In the genomic region with DNA sequence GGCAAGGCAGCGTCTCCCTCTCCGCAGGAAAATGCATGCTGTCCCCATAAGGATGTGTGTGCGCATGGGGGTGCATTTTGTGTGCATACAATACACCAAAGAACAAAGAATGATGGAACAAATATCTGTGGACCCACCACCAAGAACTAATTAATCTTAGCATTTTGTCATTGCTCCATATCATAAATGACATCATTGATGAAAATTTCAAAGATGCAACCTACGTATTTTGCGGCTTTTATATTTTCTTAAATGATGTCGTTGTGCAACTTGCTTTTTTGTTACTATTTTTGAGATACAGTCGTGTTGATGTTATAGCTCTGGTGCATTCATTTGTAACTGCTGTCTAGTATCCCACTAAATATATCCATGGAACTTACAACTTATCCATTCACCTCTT, we compare ENCODE assay signal across 29 cellular contexts.
"Had no signal": no experiment of that assay in that cellular context is flagged by ENCODE, and none has a peak within 500 bp of the region (broad histone marks: within the 10 kb centered on the region; RNA-seq: fewer than 3 reads in every experiment).

No MANE protein-coding gene starts in this region.

- ATAC-seq: stimulated activated effector memory CD8-positive, alpha-beta T cell treated with anti-CD3 and anti-CD28 coated beads, Interleukin-12 subunit alpha, Interleukin-12 subunit beta, amount 100 ng/mL, for 72 hours; stimulated activated memory B cell treated with anti-CD40 and anti-IgM and Interleukin-4, amounts not matched to agents 10 μg/mL and 1 μg/mL and 100 μg/mL, for 72 hours; stimulated activated naive B cell treated with anti-CD40 and anti-IgM and Interleukin-4, amounts not matched to agents 10 μg/mL and 1 μg/mL and 100 μg/mL, for 72 hours; stimulated activated naive CD8-positive, alpha-beta T cell treated with anti-CD3 and anti-CD28 coated beads, Interleukin-15, amount 100 ng/mL, for 72 hours; stimulated activated naive CD8-positive, alpha-beta T cell treated with anti-CD3 and anti-CD28 coated beads, Interleukin-15, Interleukin-2, amounts not matched to agents 100 U/mL and 50 U/mL, for 24 hours; upper lobe of right lung had no signal

- H3K27ac Mint-ChIP-seq: stimulated activated memory B cell treated with anti-CD40 and anti-IgM and Interleukin-4, amounts not matched to agents 10 μg/mL and 1 μg/mL and 100 μg/mL, for 72 hours; stimulated activated naive B cell treated with anti-CD40 and anti-IgM and Interleukin-4, amounts not matched to agents 10 μg/mL and 1 μg/mL and 100 μg/mL, for 72 hours; stimulated activated naive CD8-positive, alpha-beta T cell treated with anti-CD3 and anti-CD28 coated beads, Interleukin-15, amount 100 ng/mL, for 72 hours; stimulated activated naive CD8-positive, alpha-beta T cell treated with anti-CD3 and anti-CD28 coated beads, Interleukin-15, Interleukin-2, amounts not matched to agents 100 ng/mL and 50 ng/mL, for 24 hours; type B pancreatic cell had no signal

- DNase-seq: stimulated activated CD4-positive, alpha-beta T cell treated with anti-CD3 and anti-CD28 coated beads, Interleukin-2, amount 100 ng/mL, for 48 hours; stimulated activated CD4-positive, alpha-beta T cell treated with anti-CD3 and anti-CD28 coated beads, Interleukin-4, amount 100 ng/mL, for 1 hour; stimulated activated CD4-positive, alpha-beta T cell treated with anti-CD3 and anti-CD28 coated beads, Interleukin-4, amount 100 ng/mL, for 24 hours; stimulated activated CD4-positive, alpha-beta T cell treated with anti-CD3 and anti-CD28 coated beads, Interleukin-4, amount 100 ng/mL, for 4 hours; stimulated activated CD8-positive, alpha-beta memory T cell treated with anti-CD3 and anti-CD28 coated beads, Interleukin-4, amount 100 ng/mL, for 48 hours; stimulated activated naive B cell treated with anti-CD40 and anti-IgM and Interleukin-4, amounts not matched to agents 10 μg/mL and 1 μg/mL and 100 μg/mL, for 72 hours; stimulated activated naive CD4-positive, alpha-beta T cell; stimulated activated naive CD4-positive, alpha-beta T cell treated with Interleukin-2 at 50 U/mL for 16 hours; stimulated activated naive CD8-positive, alpha-beta T cell treated with anti-CD3 and anti-CD28 coated beads, Interleukin-15, amount 100 ng/mL, for 72 hours; stimulated activated naive CD8-positive, alpha-beta T cell treated with anti-CD3 and anti-CD28 coated beads, Interleukin-15, Interleukin-2, amounts not matched to agents 100 U/mL and 50 U/mL, for 24 hours; stomach; substantia nigra; testis; thyroid gland; tibial artery; transverse colon; trophoblast cell; upper lobe of left lung; upper lobe of right lung; uterus had no signal

- H3K9me3 ChIP-seq: stomach, suprapubic skin, testis, thoracic aorta, thyroid gland, tibial artery, tibial nerve, transverse colon, upper lobe of left lung, upper lobe of right lung, uterus, vagina had no signal

- H3K27ac ChIP-seq: stomach, suprapubic skin, testis, thoracic aorta, thyroid gland, tibial artery, tibial nerve, transverse colon, upper lobe of left lung, upper lobe of right lung, uterus, vagina had no signal

- H3K27me3 Mint-ChIP-seq: stimulated activated memory B cell treated with anti-CD40 and anti-IgM and Interleukin-4, amounts not matched to agents 10 μg/mL and 1 μg/mL and 100 μg/mL, for 72 hours; stimulated activated naive B cell treated with anti-CD40 and anti-IgM and Interleukin-4, amounts not matched to agents 10 μg/mL and 1 μg/mL and 100 μg/mL, for 72 hours; stimulated activated naive CD8-positive, alpha-beta T cell treated with anti-CD3 and anti-CD28 coated beads, Interleukin-15, amount 100 ng/mL, for 72 hours; stimulated activated naive CD8-positive, alpha-beta T cell treated with anti-CD3 and anti-CD28 coated beads, Interleukin-15, Interleukin-2, amounts not matched to agents 100 ng/mL and 50 ng/mL, for 24 hours; type B pancreatic cell had no signal

- H3K27me3 ChIP-seq: stomach, suprapubic skin, testis, thyroid gland, tibial artery, tibial nerve, transverse colon, upper lobe of left lung, upper lobe of right lung, uterus, vagina had no signal

- H3K4me3 Mint-ChIP-seq: stimulated activated effector memory CD8-positive, alpha-beta T cell treated with anti-CD3 and anti-CD28 coated beads, Interleukin-12 subunit alpha, Interleukin-12 subunit beta, amount 100 ng/mL, for 72 hours; stimulated activated memory B cell treated with anti-CD40 and anti-IgM and Interleukin-4, amounts not matched to agents 10 μg/mL and 1 μg/mL and 100 μg/mL, for 72 hours; stimulated activated naive B cell treated with anti-CD40 and anti-IgM and Interleukin-4, amounts not matched to agents 10 μg/mL and 1 μg/mL and 100 μg/mL, for 72 hours; stimulated activated naive CD8-positive, alpha-beta T cell treated with anti-CD3 and anti-CD28 coated beads, Interleukin-15, amount 100 ng/mL, for 72 hours; stimulated activated naive CD8-positive, alpha-beta T cell treated with anti-CD3 and anti-CD28 coated beads, Interleukin-15, Interleukin-2, amounts not matched to agents 100 ng/mL and 50 ng/mL, for 24 hours; type B pancreatic cell had no signal

- FAIRE-seq: urothelium cell line had no signal

- H3K36me3 ChIP-seq: uterus had no signal

- H3K4me3 ChIP-seq: stomach, suprapubic skin, testis, thoracic aorta, thyroid gland, tibial artery, tibial nerve, transverse colon, upper lobe of left lung, upper lobe of right lung, uterus, vagina had no signal

- H3K4me1 Mint-ChIP-seq: stimulated activated effector memory CD8-positive, alpha-beta T cell treated with anti-CD3 and anti-CD28 coated beads, Interleukin-12 subunit alpha, Interleukin-12 subunit beta, amount 100 ng/mL, for 72 hours; stimulated activated memory B cell treated with anti-CD40 and anti-IgM and Interleukin-4, amounts not matched to agents 10 μg/mL and 1 μg/mL and 100 μg/mL, for 72 hours; stimulated activated naive B cell treated with anti-CD40 and anti-IgM and Interleukin-4, amounts not matched to agents 10 μg/mL and 1 μg/mL and 100 μg/mL, for 72 hours; stimulated activated naive CD8-positive, alpha-beta T cell treated with anti-CD3 and anti-CD28 coated beads, Interleukin-15, amount 100 ng/mL, for 72 hours had no signal

- H3K4me1 ChIP-seq: stomach, suprapubic skin, testis, thyroid gland, tibial artery, tibial nerve, transverse colon, upper lobe of right lung, uterus, vagina had no signal

- H3K9me3 Mint-ChIP-seq: stimulated activated effector memory CD8-positive, alpha-beta T cell treated with anti-CD3 and anti-CD28 coated beads, Interleukin-12 subunit alpha, Interleukin-12 subunit beta, amount 100 ng/mL, for 72 hours; stimulated activated memory B cell treated with anti-CD40 and anti-IgM and Interleukin-4, amounts not matched to agents 10 μg/mL and 1 μg/mL and 100 μg/mL, for 72 hours; stimulated activated naive B cell treated with anti-CD40 and anti-IgM and Interleukin-4, amounts not matched to agents 10 μg/mL and 1 μg/mL and 100 μg/mL, for 72 hours; stimulated activated naive CD8-positive, alpha-beta T cell treated with anti-CD3 and anti-CD28 coated beads, Interleukin-15, amount 100 ng/mL, for 72 hours; stimulated activated naive CD8-positive, alpha-beta T cell treated with anti-CD3 and anti-CD28 coated beads, Interleukin-15, Interleukin-2, amounts not matched to agents 100 ng/mL and 50 ng/mL, for 24 hours; type B pancreatic cell had no signal
